Comparison of ENCODE assay signal across 9 cellular contexts in the genomic region with DNA sequence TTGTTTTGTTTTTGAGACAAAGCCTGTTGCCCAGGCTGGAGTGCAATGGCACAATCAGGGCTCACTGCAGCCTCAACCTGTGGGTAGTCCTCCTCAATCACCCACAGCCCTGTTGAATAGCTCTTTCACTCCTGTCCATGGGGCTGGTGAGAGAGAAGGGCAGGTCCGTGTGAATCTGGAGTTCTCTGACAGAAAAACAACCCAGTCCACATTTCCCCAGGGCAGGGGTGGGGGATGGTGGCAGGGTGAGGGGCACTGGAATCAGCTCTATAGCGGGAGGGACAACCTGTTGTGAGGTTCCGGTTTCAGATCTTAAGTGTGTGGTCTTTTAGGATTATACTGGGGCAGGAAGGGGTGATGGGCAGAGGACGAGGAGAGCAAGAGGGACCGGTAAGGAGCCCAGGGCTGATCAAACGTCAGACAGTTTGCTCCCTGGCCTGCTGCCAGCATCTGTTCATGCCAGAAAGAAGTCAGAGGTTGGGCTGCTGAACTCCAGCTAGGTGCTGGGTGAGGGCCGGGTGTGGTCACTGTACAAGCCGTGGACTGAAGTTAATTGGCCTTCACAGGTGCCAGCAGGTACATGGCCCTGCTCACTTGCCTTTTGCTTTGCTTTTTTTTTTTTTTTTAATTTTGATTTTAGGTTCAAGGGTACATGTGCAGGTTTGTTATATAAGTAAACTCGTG. TPM values are rescaled to one million over a fixed set of nuclear protein-coding genes. Genes with fewer than 3 reads are reported as not detected.
DNase-seq lines count a peak whose midpoint lies in the region; ATAC-seq, FAIRE-seq and TF ChIP-seq lines count a peak whose summit lies in the region.
"Had no signal": no experiment of that assay in that cellular context is flagged by ENCODE, and none has a peak within 500 bp of the region (broad histone marks: within the 10 kb centered on the region; RNA-seq: fewer than 3 reads in every experiment).

No MANE protein-coding gene starts in this region.

- peak overlapping the region; percentile 73 for H2AFZ ChIP-seq in K562 (ENCODE audit: low read depth, low read length)

- H3K4me1 Mint-ChIP-seq in effector memory CD8-positive, alpha-beta T cell (ENCODE audit: low read depth in 2 of 2), result peaks cover 0 to 3% of the 10 kb centered on the region in 2 donors

- POLR2A ChIA-PET in K562 (lab: Yijun Ruan, JAX), result no interaction called here

- H3K4me3 ChIP-seq in K562 (no peak overlapping the region), lower leg skin (ENCODE audit: low read depth, poor library complexity, severe bottlenecking) (no peak overlapping the region)

- H3K9me3 ChIP-seq in K562 (replicated peaks; ENCODE audit: control insufficient read depth, insufficient read depth, low read depth, low read length), result no peaks in the 10 kb centered on the region

- peak overlapping the region in 1 of 2 experiments; percentile 45; a peak in 2 of 4 replicates for H3K9ac ChIP-seq in K562 (ENCODE audit: insufficient read depth in 1 of 2, low read depth in 2 of 2, low read length in 2 of 2)

- TF ChIP-seq POLR2A in K562 (conservative IDR thresholded peaks at IDR 0.05), result no peak
- TF ChIP-seq POLR2A in lower leg skin (IDR thresholded peaks at IDR 0.05), result no peak

- no peaks in the 10 kb centered on the region for H3K9me1 ChIP-seq in K562 (ENCODE audit: control insufficient read depth, insufficient read depth, low read length)

- H3K4me2 ChIP-seq in K562 (ENCODE audit: insufficient read depth, low read length), result peak overlapping the region; percentile 10

- no peak for TF ChIP-seq CTCF in K562 (IDR thresholded peaks at IDR 0.05 in 2 of 3, conservative IDR thresholded peaks at IDR 0.05 in 1 of 3; ENCODE audit: insufficient read depth in 2 of 3, low read depth in 1 of 3, low read length in 3 of 3)
- no peak for TF ChIP-seq CTCF in lower leg skin (IDR thresholded peaks at IDR 0.05)

- intact Hi-C loops in K562 (cut with micrococcal nuclease) (loop anchor here (10.0 kb wide), 1 partner anchor 302 kb away; no protein-coding TSS in a partner anchor), lower leg skin (cut with DNase I; ENCODE audit: low total_unique reads) (loop anchor here (2.0 kb wide), 1 partner anchor 144 kb away; no protein-coding TSS in a partner anchor)

- BruUV-seq in K562 (replicated peaks; lab: Mats Ljungman, UMichigan), result no TSS peak

- no peaks in the 10 kb centered on the region for H3K36me3 Mint-ChIP-seq in effector memory CD8-positive, alpha-beta T cell (ENCODE audit: insufficient read depth)
- H3K36me3 Mint-ChIP-seq: immature natural killer cell had no signal

- peaks cover 19 to 32% of the 10 kb centered on the region in 2 experiments; a peak in 4 of 5 replicates for H3K4me1 ChIP-seq in K562 (replicated peaks in 1 of 2; ENCODE audit: control insufficient read depth in 2 of 2, insufficient read depth in 2 of 2, low read length in 2 of 2)

- H3K27me3 ChIP-seq in K562 (ENCODE audit: control insufficient read depth in 2 of 2, insufficient read depth in 2 of 2, low read length in 2 of 2), result no peaks in the 10 kb centered on the region

- peak; percentile 49 for FAIRE-seq in K562 (lab: Jason Lieb, UNC)

- peak overlapping the region; percentile 34; the same call in 1 of the 3 replicates for H3K27ac ChIP-seq in K562 (ENCODE audit: extremely low read depth, low read depth, low read length)

- WGBS in K562 (ENCODE audit: insufficient coverage, low coverage, missing lambda C conversion rate), result 14% methylated on average over 9 of the region's 9 CpGs
- 31 to 34% methylated on average over 9 of the region's 9 CpGs for WGBS in lower leg skin, 2 donors

- ATAC-seq in K562 (peak; percentile 67), HG03565 (IDR thresholded peaks at IDR 0.05; ENCODE audit: unreplicated experiment) (no peak)
- ATAC-seq in effector memory CD8-positive, alpha-beta T cell (replicated peaks), result no peak

- in situ Hi-C loops in K562 (cut with MboI), result no loop called here

- CTCF ChIA-PET in K562 (lab: Yijun Ruan, JAX; ENCODE audit: low intra/inter-chr PET ratio), result no interaction called here

- no peaks in the 10 kb centered on the region for H3K36me3 ChIP-seq in K562 (ENCODE audit: control insufficient read depth, insufficient read depth, low read length)

- no peak overlapping the region for H3K4me3 Mint-ChIP-seq in effector memory CD8-positive, alpha-beta T cell

- no peak for TF ChIP-seq RAD21 in K562 (CRISPR knock-in tag; conservative IDR thresholded peaks at IDR 0.05 in 1 of 2, IDR thresholded peaks at IDR 0.05 in 1 of 2)

- no peaks in the 10 kb centered on the region for H3K9me3 Mint-ChIP-seq in effector memory CD8-positive, alpha-beta T cell
- H3K9me3 Mint-ChIP-seq: immature natural killer cell had no signal

- no peaks in the 10 kb centered on the region for H4K20me1 ChIP-seq in K562 (replicated peaks; ENCODE audit: control insufficient read depth, insufficient read depth, low read length)

- DNase-seq in HCEC 1CT, result peak; percentile 25
- DNase-seq in NCI-H2171 (lab: John Stamatoyannopoulos, UW), result peak; percentile 38
- peak; percentile 67 to 86 (median 74) for DNase-seq in K562 (ENCODE audit: extremely low read depth in 1 of 4, low spot score in 3 of 4)
- peak; percentile 35 for DNase-seq in myocyte (ENCODE audit: low read depth)
- DNase-seq in activated CD8-positive, alpha-beta memory T cell treated with anti-CD3 and anti-CD28 coated beads for 24 hours, result no peak
- DNase-seq in lower leg skin (ENCODE audit: low spot score in 2 of 2), result no peak
- no peak for DNase-seq in effector memory CD8-positive, alpha-beta T cell

- H3K79me2 ChIP-seq in K562 (ENCODE audit: control insufficient read depth, insufficient read depth, low read length), result no peaks in the 10 kb centered on the region

- no peak for TF ChIP-seq EP300 in K562 (IDR thresholded peaks at IDR 0.05; ENCODE audit: low read length)

- no peak overlapping the region for H3K27ac Mint-ChIP-seq in effector memory CD8-positive, alpha-beta T cell
- H3K27ac Mint-ChIP-seq: immature natural killer cell had no signal

- peaks cover under 1 to 26% of the 10 kb centered on the region in 2 donors for H3K27me3 Mint-ChIP-seq in effector memory CD8-positive, alpha-beta T cell

TF ChIP-seq in K562, 482 proteins besides CTCF, POLR2A, EP300 and RAD21 (continues in another document):
- TF ChIP-seq EGR1 (conservative IDR thresholded peaks at IDR 0.05) (0 out of 2 replicates have a peak, but pooled peaks have one; percentile 23), NFRKB (IDR thresholded peaks at IDR 0.05; ENCODE audit: low read depth) (no peak), OTX1 (CRISPR knock-in tag; IDR thresholded peaks at IDR 0.05) (no peak), SMARCA4 (IDR thresholded peaks at IDR 0.05) (peak; percentile 30; the same call in 1 of the 2 replicates), YY1 (IDR thresholded peaks at IDR 0.05; ENCODE audit: borderline replicate concordance in 1 of 3, control insufficient read depth in 1 of 3, extremely low read depth in 1 of 3, insufficient read depth in 3 of 3, insufficient read length in 1 of 3, insufficient replicate concordance in 2 of 3, low read depth in 1 of 3, low read length in 2 of 3) (peak in 1 of 3 experiments; percentile 8), CHD2 (IDR thresholded peaks at IDR 0.05; ENCODE audit: low read depth, low read length) (0 out of 2 replicates have a peak, but pooled peaks have one; percentile 10), ARNT (IDR thresholded peaks at IDR 0.05) (no peak), SMAD1 (IDR thresholded peaks at IDR 0.05; ENCODE audit: low read depth, low read length, partially characterized antibody) (peak; percentile 50), ARID1B (IDR thresholded peaks at IDR 0.05) (0 out of 2 replicates have a peak, but pooled peaks have one; percentile 24), ZEB2 (IDR thresholded peaks at IDR 0.05) (peak; percentile 66; the same call in 1 of the 2 replicates), U2AF2 (optimal IDR thresholded peaks at IDR 0.05; ENCODE audit: low read depth, low read length) (no peak), LEF1 (IDR thresholded peaks at IDR 0.05) (0 out of 2 replicates have a peak, but pooled peaks have one; percentile 17), HLTF (IDR thresholded peaks at IDR 0.05) (0 out of 2 replicates have a peak, but pooled peaks have one; percentile 52), CTBP1 (IDR thresholded peaks at IDR 0.05; ENCODE audit: borderline replicate concordance) (peak; percentile 36; the same call in 1 of the 2 replicates)
- TF ChIP-seq, protein P1, sequence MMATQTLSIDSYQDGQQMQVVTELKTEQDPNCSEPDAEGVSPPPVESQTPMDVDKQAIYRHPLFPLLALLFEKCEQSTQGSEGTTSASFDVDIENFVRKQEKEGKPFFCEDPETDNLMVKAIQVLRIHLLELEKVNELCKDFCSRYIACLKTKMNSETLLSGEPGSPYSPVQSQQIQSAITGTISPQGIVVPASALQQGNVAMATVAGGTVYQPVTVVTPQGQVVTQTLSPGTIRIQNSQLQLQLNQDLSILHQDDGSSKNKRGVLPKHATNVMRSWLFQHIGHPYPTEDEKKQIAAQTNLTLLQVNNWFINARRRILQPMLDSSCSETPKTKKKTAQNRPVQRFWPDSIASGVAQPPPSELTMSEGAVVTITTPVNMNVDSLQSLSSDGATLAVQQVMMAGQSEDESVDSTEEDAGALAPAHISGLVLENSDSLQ (IDR thresholded peaks at IDR 0.05), result 0 out of 2 replicates have a peak, but pooled peaks have one; percentile 35

RNA-seq across cellular contexts. Expression of a gene that starts 33.2 kb away (rescaled TPM):
- 105 and 157 TPM in 2 replicates for total RNA-seq in K562 (2011; cell fraction: chromatin; rRNA removed; ENCODE audit: low replicate concordance)
- total RNA-seq in K562 (2011; cell fraction: nucleolus; rRNA removed), result 62.0 and 63.3 TPM in 2 replicates
- 108 and 126 TPM in 2 replicates for total RNA-seq in K562 (2011; cell fraction: nucleoplasm; rRNA removed)
- total RNA-seq in K562 (2014; rRNA removed) (60.7 and 73.9 TPM in 2 replicates), K562 (2014; rRNA removed; fragmentation: Illumina TruSeq; extraction: Trizol) (82.0 and 92.2 TPM in 2 replicates), K562 (2015; rRNA removed; fragmentation: Illumina TruSeq; extraction: Trizol) (79.0 and 87.1 TPM in 2 replicates), K562 (2021) (70.7 and 87.5 TPM in 2 replicates), myocyte (67.7 and 68.2 TPM in 2 replicates), lower leg skin (10 to 100 TPM; 74.4 to 92.3 (median 85.4) TPM)
- polyA plus RNA-seq in K562 (2011; rRNA removed) (72.4 and 87.9 TPM in 2 replicates), K562 (2014; fragmentation: Illumina TruSeq; extraction: Trizol) (80.8 and 90.3 TPM in 2 replicates), K562 (2014; fragmentation: Nextera tagmentation; extraction: Ambion mirVana) (10 to 100 TPM; 30.5 to 33.5 TPM), K562 (2014; rRNA removed) (75.8 and 76.0 TPM in 2 replicates)
- polyA plus RNA-seq in K562 (2011; cell fraction: cytosol; rRNA removed), result 48.3 and 81.3 TPM in 2 replicates
- polyA plus RNA-seq in K562 (2011; cell fraction: nucleus; rRNA removed), result 55.8 and 88.3 TPM in 2 replicates
- polyA plus RNA-seq in K562 (2012), result 75.1 and 81.2 TPM in 2 replicates
- polyA minus RNA-seq in K562 (2011; rRNA and poly(A)+ RNA removed), result 120 and 131 TPM in 2 replicates
- polyA minus RNA-seq in K562 (2011; cell fraction: cytosol; rRNA and poly(A)+ RNA removed), result 38.2 and 52.5 TPM in 2 replicates
- polyA minus RNA-seq in K562 (2011; cell fraction: nucleus; rRNA and poly(A)+ RNA removed), result 30.3 and 62.9 TPM in 2 replicates
- 92.6 TPM for polyA plus RNA-seq in myocyte (2012)

Comparison
In these comparisons a context has a peak if more than half of its experiments do, and no peak if none do; other contexts are left out.
1. DNase-seq: peak in HCEC 1CT (single experiment), NCI-H2171 (single experiment), K562 (4 of 4) and myocyte (single experiment); none in activated CD8-positive, alpha-beta memory T cell treated with anti-CD3 and anti-CD28 coated beads for 24 hours (single experiment), lower leg skin (0 of 2) and effector memory CD8-positive, alpha-beta T cell (0 of 3).